26 cellular contexts compared by ENCODE assay signal in the genomic region with DNA sequence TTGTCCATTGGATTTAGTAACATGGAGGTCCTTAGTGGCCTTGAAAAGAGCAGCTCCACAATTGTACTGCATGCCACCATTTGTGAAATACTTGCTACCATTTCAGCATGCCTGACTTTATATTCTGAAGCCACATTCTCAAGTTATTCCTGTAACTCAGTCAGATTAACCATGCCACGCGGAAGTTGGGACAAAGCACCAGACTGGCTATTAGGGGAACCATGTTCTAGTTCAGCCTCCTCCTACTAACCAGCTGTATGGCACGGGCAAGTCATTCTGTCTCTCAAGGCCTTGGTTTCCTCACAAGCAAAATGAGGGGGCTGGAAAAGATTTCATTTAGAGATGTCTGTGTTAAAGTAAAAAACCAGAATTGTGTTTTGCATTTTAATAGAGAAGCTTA.
"Had no signal": no experiment of that assay in that cellular context is flagged by ENCODE, and none has a peak within 500 bp of the region (broad histone marks: within the 10 kb centered on the region; RNA-seq: fewer than 3 reads in every experiment).

No MANE protein-coding gene starts in this region.

- DNase-seq: activated B cell treated with CpG ODN at 0.5 μM for 24 hours; activated CD4-positive, alpha-beta T cell treated with anti-CD3 and anti-CD28 coated beads for 1 hour; activated CD4-positive, alpha-beta T cell treated with anti-CD3 and anti-CD28 coated beads, Interleukin-2, amount 10 ng/mL, durations not matched to agents 24 days and 14 days; activated CD4-positive, alpha-beta T cell treated with anti-CD3 and anti-CD28 coated beads, Interleukin-2, amount 50 U/mL, for 48 hours; activated CD8-positive, alpha-beta memory T cell treated with anti-CD3 and anti-CD28 coated beads, Interleukin-2, amount 10 ng/mL, durations not matched to agents 7 days and 5 days; activated effector memory CD4-positive, alpha-beta T cell treated with anti-CD3 and anti-CD28 coated beads, Interleukin-2, amount 50 U/mL, for 16 hours; activated naive CD4-positive, alpha-beta T cell treated with anti-CD3 and anti-CD28 coated beads for 36 hours; activated T-cell treated with anti-CD3 and anti-CD28 coated beads, Interleukin-2, amount 50 U/mL, for 24 hours; Karpas-422; NCI-H1048; NCI-H146; NCI-H187 treated with DMSO at 0.1 percent for 48 hours; NCI-H2081 treated with DMSO at 0.1 percent for 48 hours; NCI-H2171 treated with DMSO at 0.1 percent for 48 hours; NCI-H226; NCI-H526; NCI-H774; OCI-M1; RPMI8226; T-cell; T-helper 2 cell; T1000 had no signal

- FAIRE-seq: astrocyte, TTC549 had no signal

- H3K4me3 ChIP-seq: cardiac muscle cell, SK-N-MC had no signal

- H3K27me3 ChIP-seq: cardiac muscle cell had no signal

- H3K27ac ChIP-seq: cardiac muscle cell, SK-N-MC had no signal

- H3K36me3 ChIP-seq: cardiac muscle cell had no signal
